Comparison of ENCODE assay signal across 9 cellular contexts in genomic region chr9:101738566-101739183, GRCh38. TPM values are rescaled to one million over a fixed set of nuclear protein-coding genes. Genes with fewer than 3 reads are reported as not detected.
A peak's percentile ranks its signal among the peaks of the same experiment; 100 is the strongest.
DNase-seq lines count a peak whose midpoint lies in the region; TF ChIP-seq lines count a peak whose summit lies in the region.
"Had no signal": no experiment of that assay in that cellular context is flagged by ENCODE, and none has a peak within 500 bp of the region (broad histone marks: within the 10 kb centered on the region; RNA-seq: fewer than 3 reads in every experiment).

Gene GRIN3A (minus strand): TSS chr9:101738647. CDS start chr9:101737979, 668 bp downstream.

- H3K9ac ChIP-seq in skeletal muscle satellite cell (ENCODE audit: low read depth, low read length), result no peak within 1 kb of the TSS
- H3K9ac ChIP-seq: BLaER1 had no signal

- no peaks in the 10 kb centered on the region for H3K79me2 ChIP-seq in hepatocyte

- WGBS in hepatocyte (ENCODE audit: low lambda C conversion rate, missing lambda C conversion rate), result 3% methylated on average over 26 of the region's 26 CpGs

- H3K27ac ChIP-seq in hepatocyte (no peak within 1 kb of the TSS), SJCRH30 (no peak within 1 kb of the TSS)
- H3K27ac ChIP-seq: BLaER1 had no signal

- no peaks in the 10 kb centered on the region for H4K20me1 ChIP-seq in hepatocyte (ENCODE audit: insufficient read depth, poor library complexity, severe bottlenecking)
- H4K20me1 ChIP-seq: BLaER1 had no signal

- H3K27me3 ChIP-seq in hepatocyte (peaks cover 87% of the 10 kb centered on the region), skeletal muscle satellite cell (ENCODE audit: control insufficient read depth, insufficient read depth, low read length) (peaks cover 40% of the 10 kb centered on the region), SJCRH30 (no peaks in the 10 kb centered on the region)

- DNase-seq in SHP77 (lab: John Stamatoyannopoulos, UW) (peak; percentile 15 to 62), SHP77 treated with DMSO at 0.1 percent for 48 hours (lab: John Stamatoyannopoulos, UW) (no peak), SK-N-DZ (ENCODE audit: low spot score) (peak; percentile 44), hepatocyte (ENCODE audit: low spot score) (peak; percentile 53), RKO (ENCODE audit: low spot score) (no peak), NAMALWA (ENCODE audit: low spot score) (no peak), SJCRH30 (no peak)

- peak within 1 kb of the TSS; percentile 64 for H3K4me3 ChIP-seq in hepatocyte
- peak within 1 kb of the TSS; percentile 47 for H3K4me3 ChIP-seq in skeletal muscle satellite cell (ENCODE audit: low read length)
- H3K4me3 ChIP-seq in SJCRH30, result no peak within 1 kb of the TSS
- H3K4me3 ChIP-seq: BLaER1 had no signal

- H3K9me3 ChIP-seq in hepatocyte (ENCODE audit: low read depth) (no peaks in the 10 kb centered on the region), skeletal muscle satellite cell (replicated peaks; ENCODE audit: low read length) (no peaks in the 10 kb centered on the region), SJCRH30 (replicated peaks) (no peaks in the 10 kb centered on the region)

- H3K4me2 ChIP-seq in hepatocyte (peak within 1 kb of the TSS; percentile 96), skeletal muscle satellite cell (ENCODE audit: low read length) (peak within 1 kb of the TSS; percentile 67)
- H3K4me2 ChIP-seq: BLaER1 had no signal

- H3K4me1 ChIP-seq in hepatocyte (ENCODE audit: insufficient read depth), result no peaks in the 10 kb centered on the region
- no peaks in the 10 kb centered on the region for H3K4me1 ChIP-seq in skeletal muscle satellite cell (ENCODE audit: control insufficient read depth, insufficient read depth, low read length)
- H3K4me1 ChIP-seq in SJCRH30, result no peaks in the 10 kb centered on the region
- H3K4me1 ChIP-seq: BLaER1 had no signal

- H3K36me3 ChIP-seq in hepatocyte (replicated peaks; ENCODE audit: insufficient read depth, low read depth), result no peaks in the 10 kb centered on the region
- H3K36me3 ChIP-seq in skeletal muscle satellite cell (ENCODE audit: insufficient read depth, low read length), result no peaks in the 10 kb centered on the region
- H3K36me3 ChIP-seq in SJCRH30, result no peaks in the 10 kb centered on the region
- H3K36me3 ChIP-seq: BLaER1 had no signal

- TF ChIP-seq CTCF in hepatocyte (IDR thresholded peaks at IDR 0.05; ENCODE audit: poor library complexity), result peak; percentile 44

- H2AFZ ChIP-seq in hepatocyte, result peak within 1 kb of the TSS; percentile 68

- H3K9me2 ChIP-seq in hepatocyte (replicated peaks; ENCODE audit: insufficient read depth), result no peaks in the 10 kb centered on the region

RNA-seq across cellular contexts. Expression of gene GRIN3A, which starts in this region (rescaled TPM):
- 0.02 and 0.10 TPM in 2 replicates for polyA plus RNA-seq in SK-N-DZ (2014; cell fraction: cytosol; rRNA removed)
- 0.07 TPM in 1 of 2 replicates, not detected in the other for polyA plus RNA-seq in SK-N-DZ (2014; cell fraction: nucleus; rRNA removed)
- under 0.01 and 0.10 TPM in 2 replicates for total RNA-seq in hepatocyte
- polyA plus RNA-seq in hepatocyte, result not detected in 2 replicates
- total RNA-seq in skeletal muscle satellite cell (2012; rRNA removed), result not detected in 2 replicates
- not detected in 2 replicates for total RNA-seq in SJCRH30 (2014; rRNA removed; shearing (Covaris generic))

Comparison
In these comparisons a context has a peak if more than half of its experiments do, and no peak if none do; other contexts are left out.
1. DNase-seq: peak in SHP77 (2 of 2) and SK-N-DZ (single experiment); none in SHP77 treated with DMSO at 0.1 percent for 48 hours (single experiment), RKO (single experiment), NAMALWA (single experiment) and SJCRH30 (0 of 2).
2. Peak in DNase-seq, H3K4me3 ChIP-seq and H3K4me2 ChIP-seq in hepatocyte; RNA of the gene not detected or under 1 TPM.